Comparison of ENCODE assay signal across 23 cellular contexts in genomic region chr15:46120713-46121112, GRCh38.
"Had no signal": no experiment of that assay in that cellular context is flagged by ENCODE, and none has a peak within 500 bp of the region (broad histone marks: within the 10 kb centered on the region; RNA-seq: fewer than 3 reads in every experiment).

No MANE protein-coding gene starts in this region.

- H3K36me3 ChIP-seq: breast epithelium, Peyer's patch had no signal

- H3K9ac ChIP-seq: KMS-11 had no signal

- H3K27ac ChIP-seq: breast epithelium, KMS-11, Peyer's patch had no signal

- H3K4me2 ChIP-seq: KMS-11 had no signal

- DNase-seq: activated B cell treated with CpG ODN at 0.5 μM for 24 hours; activated CD4-positive, alpha-beta T cell treated with anti-CD3 and anti-CD28 coated beads for 1 hour; activated CD4-positive, alpha-beta T cell treated with anti-CD3 and anti-CD28 coated beads, Interleukin-2, amount 10 ng/mL, durations not matched to agents 24 days and 14 days; activated CD4-positive, alpha-beta T cell treated with anti-CD3 and anti-CD28 coated beads, Interleukin-2, amount 50 U/mL, for 48 hours; activated CD8-positive, alpha-beta memory T cell treated with anti-CD3 and anti-CD28 coated beads, Interleukin-2, amount 10 ng/mL, durations not matched to agents 7 days and 5 days; activated effector memory CD4-positive, alpha-beta T cell treated with Interleukin-2 at 50 U/mL for 16 hours; activated naive CD4-positive, alpha-beta T cell; activated T-cell treated with anti-CD3 and anti-CD28 coated beads, Interleukin-2, amount 50 U/mL, for 24 hours; aorta; caudate nucleus; NCI-H1105; NCI-H1436; NCI-H1694 treated with DMSO at 0.1 percent for 48 hours; NCI-H2029 treated with DMSO at 0.1 percent for 48 hours; NCI-H345; NCI-H510A; NCI-H526 treated with DMSO at 0.1 percent for 48 hours; Peyer's patch; SHP77 treated with DMSO at 0.1 percent for 48 hours; T-helper 17 cell; T-helper 9 cell had no signal

- H3K4me1 ChIP-seq: breast epithelium, Peyer's patch had no signal

- H3K27me3 ChIP-seq: breast epithelium, Peyer's patch had no signal

- H3K4me3 ChIP-seq: breast epithelium, Peyer's patch had no signal
